2 cellular contexts compared by ENCODE assay signal in the genomic region with DNA sequence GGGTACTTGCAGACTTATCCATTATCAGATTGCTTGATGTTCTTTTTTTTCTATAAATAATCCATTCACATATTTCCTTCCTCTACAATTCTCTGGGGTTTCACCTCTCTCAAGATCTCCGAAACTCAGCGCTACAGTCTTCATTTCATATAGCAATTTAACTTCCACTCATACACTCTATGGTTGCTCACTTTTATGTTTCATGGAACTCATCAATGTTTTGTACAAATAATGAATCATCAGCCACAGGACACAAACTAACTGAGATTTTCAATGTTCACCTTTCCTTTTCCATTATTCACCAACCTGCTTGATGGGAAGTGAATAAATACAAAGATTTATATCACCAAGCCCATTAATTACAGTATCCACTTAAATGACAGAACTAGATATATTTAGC.
TF ChIP-seq lines count a peak whose summit lies in the region.

No MANE protein-coding gene starts in this region.

TF ChIP-seq in A549, 52 proteins besides CTCF, POLR2A, EP300 and RAD21 (continued from another document):
- TF ChIP-seq BCL3 (IDR thresholded peaks at IDR 0.05) = no peak

TF ChIP-seq in IMR-90, 13 proteins besides CTCF, POLR2A, EP300 and RAD21 (continued from another document):
- TF ChIP-seq MAZ (IDR thresholded peaks at IDR 0.05; ENCODE audit: borderline replicate concordance, low read depth, low read length) (no peak), NFE2L2 (IDR thresholded peaks at IDR 0.05; ENCODE audit: low read depth, low read length) (no peak), MAFK (IDR thresholded peaks at IDR 0.05; ENCODE audit: low read depth, low read length) (no peak), USF2 (IDR thresholded peaks at IDR 0.05; ENCODE audit: low read depth, low read length) (no peak), CEBPB (IDR thresholded peaks at IDR 0.05; ENCODE audit: low read depth, low read length) (no peak), RCOR1 (IDR thresholded peaks at IDR 0.05; ENCODE audit: insufficient replicate concordance, low read length) (no peak), SMC3 (IDR thresholded peaks at IDR 0.05; ENCODE audit: low read depth, low read length) (no peak), MXI1 (IDR thresholded peaks at IDR 0.05; ENCODE audit: borderline replicate concordance, low read depth, low read length) (no peak)
- TF ChIP-seq, protein P1, sequence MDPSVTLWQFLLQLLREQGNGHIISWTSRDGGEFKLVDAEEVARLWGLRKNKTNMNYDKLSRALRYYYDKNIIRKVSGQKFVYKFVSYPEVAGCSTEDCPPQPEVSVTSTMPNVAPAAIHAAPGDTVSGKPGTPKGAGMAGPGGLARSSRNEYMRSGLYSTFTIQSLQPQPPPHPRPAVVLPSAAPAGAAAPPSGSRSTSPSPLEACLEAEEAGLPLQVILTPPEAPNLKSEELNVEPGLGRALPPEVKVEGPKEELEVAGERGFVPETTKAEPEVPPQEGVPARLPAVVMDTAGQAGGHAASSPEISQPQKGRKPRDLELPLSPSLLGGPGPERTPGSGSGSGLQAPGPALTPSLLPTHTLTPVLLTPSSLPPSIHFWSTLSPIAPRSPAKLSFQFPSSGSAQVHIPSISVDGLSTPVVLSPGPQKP (IDR thresholded peaks at IDR 0.05; ENCODE audit: borderline replicate concordance, low read depth, low read length) = no peak
